In the genomic region with DNA sequence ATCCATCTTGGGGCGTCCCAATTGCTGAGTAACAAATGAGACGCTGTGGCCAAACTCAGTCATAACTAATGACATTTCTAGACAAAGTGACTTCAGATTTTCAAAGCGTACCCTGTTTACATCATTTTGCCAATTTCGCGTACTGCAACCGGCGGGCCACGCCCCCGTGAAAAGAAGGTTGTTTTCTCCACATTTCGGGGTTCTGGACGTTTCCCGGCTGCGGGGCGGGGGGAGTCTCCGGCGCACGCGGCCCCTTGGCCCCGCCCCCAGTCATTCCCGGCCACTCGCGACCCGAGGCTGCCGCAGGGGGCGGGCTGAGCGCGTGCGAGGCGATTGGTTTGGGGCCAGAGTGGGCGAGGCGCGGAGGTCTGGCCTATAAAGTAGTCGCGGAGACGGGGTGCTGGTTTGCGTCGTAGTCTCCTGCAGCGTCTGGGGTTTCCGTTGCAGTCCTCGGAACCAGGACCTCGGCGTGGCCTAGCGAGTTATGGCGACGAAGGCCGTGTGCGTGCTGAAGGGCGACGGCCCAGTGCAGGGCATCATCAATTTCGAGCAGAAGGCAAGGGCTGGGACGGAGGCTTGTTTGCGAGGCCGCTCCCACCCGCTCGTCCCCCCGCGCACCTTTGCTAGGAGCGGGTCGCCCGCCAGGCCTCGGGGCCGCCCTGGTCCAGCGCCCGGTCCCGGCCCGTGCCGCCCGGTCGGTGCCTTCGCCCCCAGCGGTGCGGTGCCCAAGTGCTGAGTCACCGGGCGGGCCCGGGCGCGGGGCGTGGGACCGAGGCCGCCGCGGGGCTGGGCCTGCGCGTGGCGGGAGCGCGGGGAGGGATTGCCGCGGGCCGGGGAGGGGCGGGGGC, we compare ENCODE assay signal across 8 cellular contexts. TPM values are rescaled to one million over a fixed set of nuclear protein-coding genes. Genes with fewer than 3 reads are reported as not detected.
DNase-seq lines count a peak whose midpoint lies in the region; ATAC-seq and TF ChIP-seq lines count a peak whose summit lies in the region.

A gene (plus strand): TSS at position 408 of the 848 bp plus-strand sequence. CDS start 77 bp downstream, at position 485.

- H3K36me3 ChIP-seq in mucosa of descending colon (ENCODE audit: low read depth) = no peaks in the 10 kb centered on the region

- peak; percentile 93 for DNase-seq in DMS153 treated with DMSO at 0.1 percent for 48 hours (lab: John Stamatoyannopoulos, UW; ENCODE audit: unreplicated experiment)
- peak; percentile 69 for DNase-seq in OCI-M2 (lab: John Stamatoyannopoulos, UW; ENCODE audit: unreplicated experiment)
- peak; percentile 93 for DNase-seq in activated T-cell treated with anti-CD3 and anti-CD28 coated beads for 4 hours
- peak; percentile 48 for DNase-seq in epithelial cell of prostate (ENCODE audit: low read depth, low spot score)
- peak; percentile 97 to 98 (median 98) for DNase-seq in mucosa of descending colon
- peak; percentile 89 to 93 for DNase-seq in stimulated activated CD8-positive, alpha-beta memory T cell treated with anti-CD3 and anti-CD28 coated beads, Interleukin-4, amount 100 ng/mL, for 1 hour (ENCODE audit: low read depth in 2 of 2, low spot score in 1 of 2)

- H3K9me3 ChIP-seq in mucosa of descending colon = no peaks in the 10 kb centered on the region

- no peak for TF ChIP-seq RAD21 in Ishikawa (IDR thresholded peaks at IDR 0.05; ENCODE audit: low read depth)

- intact Hi-C loops in mucosa of descending colon (cut with DNase I, micrococcal nuclease) = loop anchor here in 1 of 2 donors (10.0 kb wide), 1 partner anchor 65 kb away; no protein-coding TSS in a partner anchor

- TF ChIP-seq CTCF in mucosa of descending colon (IDR thresholded peaks at IDR 0.05) = no peak

- 0 out of 2 replicates have a peak, but pooled peaks have one; percentile 21 for TF ChIP-seq EP300 in Ishikawa (IDR thresholded peaks at IDR 0.05; ENCODE audit: borderline replicate concordance)

- peak within 1 kb of the TSS; percentile 64 for H3K27ac ChIP-seq in epithelial cell of prostate

- peak within 1 kb of the TSS; percentile 42 for H3K4me3 ChIP-seq in mucosa of descending colon

- peaks cover 24% of the 10 kb centered on the region for H3K4me1 ChIP-seq in mucosa of descending colon (ENCODE audit: low read depth)

- ATAC-seq in GM21619 (IDR thresholded peaks at IDR 0.05; ENCODE audit: unreplicated experiment) = peak; percentile 92
- ATAC-seq in mucosa of descending colon = peak; percentile 93

TF ChIP-seq in Ishikawa, 13 proteins besides CTCF, POLR2A, EP300 and RAD21:
- TF ChIP-seq YY1 (IDR thresholded peaks at IDR 0.05; ENCODE audit: low read depth) (peak; percentile 74), EGR1 (IDR thresholded peaks at IDR 0.05) (no peak), TAF1 (IDR thresholded peaks at IDR 0.05; ENCODE audit: low read depth) (peak; percentile 58; the same call in 1 of the 2 replicates)
- TF ChIP-seq, protein P1, sequence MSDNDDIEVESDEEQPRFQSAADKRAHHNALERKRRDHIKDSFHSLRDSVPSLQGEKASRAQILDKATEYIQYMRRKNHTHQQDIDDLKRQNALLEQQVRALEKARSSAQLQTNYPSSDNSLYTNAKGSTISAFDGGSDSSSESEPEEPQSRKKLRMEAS (IDR thresholded peaks at IDR 0.05) = peak; percentile 92

RNA-seq across cellular contexts. Expression of the gene that starts here (rescaled TPM):
- total RNA-seq in mucosa of descending colon = 100 to 1,000 TPM; 268 to 384 (median 269) TPM

Comparison
In these comparisons a context has a peak if more than half of its experiments do, and no peak if none do; other contexts are left out.
1. Peak in every context shown above with its lines: DNase-seq, ATAC-seq, H3K4me3 ChIP-seq and H3K27ac ChIP-seq.
2. DNase-seq: peak in every context shown above with its lines; median percentile 98 in mucosa of descending colon; 93 in DMS153 treated with DMSO at 0.1 percent for 48 hours; 93 in activated T-cell treated with anti-CD3 and anti-CD28 coated beads for 4 hours; 91 in stimulated activated CD8-positive, alpha-beta memory T cell treated with anti-CD3 and anti-CD28 coated beads, Interleukin-4, amount 100 ng/mL, for 1 hour; 69 in OCI-M2; 48 in epithelial cell of prostate.